ENCODE assay signal across 18 cellular contexts in genomic region chr5:82072138-82072537, GRCh38.
"Had no signal": no experiment of that assay in that cellular context is flagged by ENCODE, and none has a peak within 500 bp of the region (broad histone marks: within the 10 kb centered on the region; RNA-seq: fewer than 3 reads in every experiment).

No MANE protein-coding gene starts in this region.

- H3K27me3 ChIP-seq: SJSA1 had no signal

- H3K36me3 ChIP-seq: SJSA1 had no signal

- H3K4me3 ChIP-seq: SJSA1, SK-N-MC had no signal

- ATAC-seq: HepG2, T-cell had no signal

- H3K27ac ChIP-seq: KMS-11, SJSA1, SK-N-MC had no signal

- H3K4me1 ChIP-seq: SJSA1 had no signal

- H3K9ac ChIP-seq: KMS-11 had no signal

- DNase-seq: IMR-90, Kasumi-1, MM.1S, NCI-H1092 treated with DMSO at 0.1 percent for 48 hours, NCI-H1436, NCI-H187, NCI-H2029 treated with DMSO at 0.1 percent for 48 hours, NCI-H2171 treated with DMSO at 0.1 percent for 48 hours, NCI-H526 treated with DMSO at 0.1 percent for 48 hours, NCI-H774, RPMI8226, SHP77 treated with DMSO at 0.1 percent for 48 hours, SW 1271, T-cell had no signal

- H3K9me3 ChIP-seq: SJSA1 had no signal
